ENCODE assay signal across 9 cellular contexts in genomic region chr6:111985202-111985731, GRCh38.
DNase-seq lines count a peak whose midpoint lies in the region; FAIRE-seq and TF ChIP-seq lines count a peak whose summit lies in the region.
"Had no signal": no experiment of that assay in that cellular context is flagged by ENCODE, and none has a peak within 500 bp of the region (broad histone marks: within the 10 kb centered on the region; RNA-seq: fewer than 3 reads in every experiment).

No MANE protein-coding gene starts in this region.

- H4K20me1 ChIP-seq in Loucy (ENCODE audit: insufficient read depth, low read length, poor library complexity, severe bottlenecking), result no peaks in the 10 kb centered on the region
- no peaks in the 10 kb centered on the region for H4K20me1 ChIP-seq in keratinocyte (ENCODE audit: control insufficient read depth, extremely low read depth, insufficient read depth, low read length)
- H4K20me1 ChIP-seq in Karpas-422 (ENCODE audit: insufficient read depth, low read depth, low read length), result no peaks in the 10 kb centered on the region

- peaks cover 8% of the 10 kb centered on the region for H3K36me3 Mint-ChIP-seq in activated naive CD4-positive, alpha-beta T cell treated with anti-CD3 and anti-CD28 coated beads for 36 hours (ENCODE audit: low read depth)

- H3K27me3 ChIP-seq in BJ (ENCODE audit: control insufficient read depth, insufficient read depth, low read length), result no peaks in the 10 kb centered on the region
- no peaks in the 10 kb centered on the region for H3K27me3 ChIP-seq in Loucy (ENCODE audit: insufficient read depth, low read length, poor library complexity, severe bottlenecking)
- no peaks in the 10 kb centered on the region for H3K27me3 ChIP-seq in keratinocyte (ENCODE audit: control insufficient read depth, extremely low read depth, insufficient read depth, low read length)
- no peaks in the 10 kb centered on the region for H3K27me3 ChIP-seq in Karpas-422 (ENCODE audit: low read length)

- peak; percentile 95 for FAIRE-seq in keratinocyte (lab: Jason Lieb, UNC)
- FAIRE-seq: GM12878 had no signal

- H3K4me1 ChIP-seq in Loucy (ENCODE audit: insufficient read depth, low read length, poor library complexity, severe bottlenecking) (peaks cover 29% of the 10 kb centered on the region), keratinocyte (ENCODE audit: control insufficient read depth, extremely low read depth, insufficient read depth, low read length) (peaks cover 42% of the 10 kb centered on the region), Karpas-422 (ENCODE audit: low read length) (peaks cover 7% of the 10 kb centered on the region)

- H3K27me3 Mint-ChIP-seq in activated naive CD4-positive, alpha-beta T cell treated with anti-CD3 and anti-CD28 coated beads for 36 hours (ENCODE audit: low read depth), result no peaks in the 10 kb centered on the region

- H3K4me3 ChIP-seq in BJ (ENCODE audit: low read depth, low read length) (no peak overlapping the region), Loucy (ENCODE audit: low read length, poor library complexity, severe bottlenecking) (no peak overlapping the region), keratinocyte (ENCODE audit: control insufficient read depth in 2 of 3, extremely low read depth in 1 of 3, insufficient read depth in 2 of 3, low read depth in 1 of 3, low read length in 3 of 3) (peak overlapping the region in 1 of 3 experiments; percentile 12), Karpas-422 (ENCODE audit: low read length) (no peak overlapping the region)
- H3K4me3 ChIP-seq: GM12878 had no signal

- H2AFZ ChIP-seq in Loucy (ENCODE audit: low read length) (peak overlapping the region; percentile 71), keratinocyte (ENCODE audit: control insufficient read depth, low read length) (peak overlapping the region; percentile 80), Karpas-422 (ENCODE audit: low read length) (no peak overlapping the region)

- POLR2A ChIA-PET in BJ (lab: Charles Lee), result interaction anchor here (0.6 kb wide), 1 partner anchor 12 kb away, joined by 3 read pairs; no protein-coding TSS in a partner anchor

- H3K9me1 ChIP-seq in keratinocyte (ENCODE audit: control insufficient read depth, extremely low read depth, insufficient read depth, low read length), result no peaks in the 10 kb centered on the region

- CTCF ChIA-PET in BJ (lab: Yijun Ruan, JAX), result interaction anchor here (1.1 kb wide), 1 partner anchor 11 kb away, joined by 4 read pairs; no protein-coding TSS in a partner anchor
- CTCF ChIA-PET in activated naive CD4-positive, alpha-beta T cell treated with anti-CD3 and anti-CD28 coated beads for 36 hours (lab: Charles Lee), result interaction anchor here (0.7 to 3.4 kb wide), 6 partner anchors 9 to 276 kb away, joined by 3 to 20 read pairs (median 3); partner anchors contain the start of gene FYN

- peaks cover 87% of the 10 kb centered on the region for H3K4me1 Mint-ChIP-seq in activated naive CD4-positive, alpha-beta T cell treated with anti-CD3 and anti-CD28 coated beads for 36 hours (ENCODE audit: low read depth)

- dilution Hi-C loops in keratinocyte (cut with MboI; ENCODE audit: extremely low pct_ligation_motif_present, low sequenced_read_pairs), result no loop called here

- in situ Hi-C loops in GM13976 (cut with MboI; ENCODE audit: low sequenced_read_pairs, unreplicated experiment), result no loop called here

- H3K9me2 ChIP-seq in Loucy (replicated peaks; ENCODE audit: low read depth, low read length), result no peaks in the 10 kb centered on the region
- no peaks in the 10 kb centered on the region for H3K9me2 ChIP-seq in Karpas-422 (replicated peaks; ENCODE audit: insufficient read depth, low read length)

- DNase-seq in BJ (ENCODE audit: low read depth) (peak; percentile 82), keratinocyte (ENCODE audit: low read depth, low spot score) (peak; percentile 77), HuH-7 (ENCODE audit: low spot score) (no peak), NK-92 (lab: John Stamatoyannopoulos, UW; ENCODE audit: unreplicated experiment) (no peak), Karpas-422 (no peak), GM13976 (ENCODE audit: low spot score) (no peak)
- peak; percentile 76 for DNase-seq in activated naive CD4-positive, alpha-beta T cell treated with anti-CD3 and anti-CD28 coated beads for 36 hours

- peak overlapping the region; percentile 94 for H3K27ac Mint-ChIP-seq in activated naive CD4-positive, alpha-beta T cell treated with anti-CD3 and anti-CD28 coated beads for 36 hours

- H3K27ac ChIP-seq in keratinocyte (ENCODE audit: control insufficient read depth, insufficient read depth, low read length) (peak overlapping the region; percentile 96), Karpas-422 (ENCODE audit: low read length) (no peak overlapping the region)

- intact Hi-C loops in activated naive CD4-positive, alpha-beta T cell treated with anti-CD3 and anti-CD28 coated beads for 36 hours (cut with micrococcal nuclease), result loop anchor here (1.0 to 2.0 kb wide), 4 partner anchors 12 to 221 kb away; no protein-coding TSS in a partner anchor

- H3K79me2 ChIP-seq in Loucy (ENCODE audit: insufficient read depth, low read length) (no peaks in the 10 kb centered on the region), keratinocyte (ENCODE audit: control insufficient read depth, insufficient read depth, low read length) (no peaks in the 10 kb centered on the region), Karpas-422 (ENCODE audit: low read length) (no peaks in the 10 kb centered on the region)

- peaks cover 3% of the 10 kb centered on the region for H3K9me3 Mint-ChIP-seq in activated naive CD4-positive, alpha-beta T cell treated with anti-CD3 and anti-CD28 coated beads for 36 hours

- no peaks in the 10 kb centered on the region for H3F3A ChIP-seq in Loucy (ENCODE audit: low read depth)

- TF ChIP-seq CTCF in BJ (IDR thresholded peaks at IDR 0.05; ENCODE audit: insufficient read depth, low read depth, low read length) (no peak), Loucy (conservative IDR thresholded peaks at IDR 0.05; ENCODE audit: low read length) (peak; percentile 27; the same call in 1 of the 2 replicates), keratinocyte (optimal IDR thresholded peaks at IDR 0.05 in 1 of 3, IDR thresholded peaks at IDR 0.05 in 1 of 3, conservative IDR thresholded peaks at IDR 0.05 in 1 of 3; ENCODE audit: extremely low read depth in 1 of 3, insufficient read depth in 2 of 3, low read length in 3 of 3) (no peak), GM13976 (IDR thresholded peaks at IDR 0.05; ENCODE audit: borderline replicate concordance, control extremely low read depth, extremely low read depth, insufficient read depth, missing control alignments) (no peak)

- H3K9me3 ChIP-seq in Loucy (ENCODE audit: insufficient read depth, low read depth, low read length), result no peaks in the 10 kb centered on the region
- H3K9me3 ChIP-seq in keratinocyte (ENCODE audit: control insufficient read depth, low read depth, low read length), result no peaks in the 10 kb centered on the region
- H3K9me3 ChIP-seq in Karpas-422 (ENCODE audit: low read length), result no peaks in the 10 kb centered on the region

- no peaks in the 10 kb centered on the region for H3K36me3 ChIP-seq in BJ (ENCODE audit: control insufficient read depth, insufficient read depth, low read length)
- no peaks in the 10 kb centered on the region for H3K36me3 ChIP-seq in Loucy (ENCODE audit: insufficient read depth, low read length)
- no peaks in the 10 kb centered on the region for H3K36me3 ChIP-seq in keratinocyte (ENCODE audit: control insufficient read depth in 2 of 2, extremely low read depth in 1 of 2, insufficient read depth in 2 of 2, low read length in 2 of 2)
- no peaks in the 10 kb centered on the region for H3K36me3 ChIP-seq in Karpas-422 (ENCODE audit: insufficient read depth, low read length)

- peak overlapping the region; percentile 11 for H3K4me2 ChIP-seq in Loucy (ENCODE audit: low read depth, low read length, poor library complexity, severe bottlenecking)
- H3K4me2 ChIP-seq in keratinocyte (ENCODE audit: control insufficient read depth, extremely low read depth, insufficient read depth, low read depth, low read length), result peak overlapping the region; percentile 53
- no peak overlapping the region for H3K4me2 ChIP-seq in Karpas-422 (ENCODE audit: low read depth, low read length, poor library complexity, severe bottlenecking)

- H3K4me3 Mint-ChIP-seq in activated naive CD4-positive, alpha-beta T cell treated with anti-CD3 and anti-CD28 coated beads for 36 hours, result peak overlapping the region; percentile 9

- H3K9ac ChIP-seq in Loucy (ENCODE audit: low read depth, low read length, poor library complexity, severe bottlenecking) (no peak overlapping the region), keratinocyte (ENCODE audit: control insufficient read depth, extremely low read depth, insufficient read depth, low read length) (peak overlapping the region; percentile 38), Karpas-422 (ENCODE audit: low read length) (no peak overlapping the region)

Comparison
In these comparisons a context has a peak if more than half of its experiments do, and no peak if none do; other contexts are left out.
1. DNase-seq: peak in BJ (single experiment), activated naive CD4-positive, alpha-beta T cell treated with anti-CD3 and anti-CD28 coated beads for 36 hours (single experiment) and keratinocyte (single experiment); none in HuH-7 (single experiment), NK-92 (single experiment), Karpas-422 (single experiment) and GM13976 (single experiment).